In genomic region chr15:92808611-92809063, GRCh38 we compare ENCODE assay signal across 8 cellular contexts.
DNase-seq lines count a peak whose midpoint lies in the region; ATAC-seq, FAIRE-seq and TF ChIP-seq lines count a peak whose summit lies in the region.

No MANE protein-coding gene starts in this region.

- H3K9me1 ChIP-seq in endothelial cell of umbilical vein (replicated peaks; ENCODE audit: control insufficient read depth, extremely low read depth, insufficient read depth, low read length) = no peaks in the 10 kb centered on the region

- H3K27ac ChIP-seq in RWPE1 = peak overlapping the region; percentile 99
- H3K27ac ChIP-seq in endothelial cell of umbilical vein (ENCODE audit: insufficient read depth, low read depth, low read length) = peak overlapping the region; percentile 51
- H3K27ac ChIP-seq in naive thymus-derived CD4-positive, alpha-beta T cell (ENCODE audit: low read depth, low read length) = peak overlapping the region; percentile 99

- intact Hi-C loops in endothelial cell of umbilical vein (cut with micrococcal nuclease) = loop anchor here (1.0 to 5.0 kb wide), 7 partner anchors 12 to 191 kb away; partner anchors contain the start of gene CHD2
- intact Hi-C loops in naive thymus-derived CD4-positive, alpha-beta T cell (cut with micrococcal nuclease) = loop anchor here (1.0 kb wide), 9 partner anchors 11 to 110 kb away; partner anchors contain the start of gene CHD2 (in 2 of the 2)

- no peak for FAIRE-seq in endothelial cell of umbilical vein (lab: Jason Lieb, UNC)

- DNase-seq in AG04449 (ENCODE audit: low read depth, low spot score) (no peak), RWPE1 (ENCODE audit: low spot score) (no peak), endothelial cell of umbilical vein (ENCODE audit: low read depth, low spot score) (no peak), glomerular visceral epithelial cell (ENCODE audit: extremely low spot score) (no peak)
- DNase-seq in naive thymus-derived CD4-positive, alpha-beta T cell = peak in 2 of 9 donors; percentile 28 to 51

- H2AFZ ChIP-seq in endothelial cell of umbilical vein (ENCODE audit: low read depth, low read length) = peak overlapping the region; percentile 93

- no peaks in the 10 kb centered on the region for H3K9me3 ChIP-seq in endothelial cell of umbilical vein (replicated peaks; ENCODE audit: control insufficient read depth, insufficient read depth, low read length)
- no peaks in the 10 kb centered on the region for H3K9me3 ChIP-seq in naive thymus-derived CD4-positive, alpha-beta T cell (ENCODE audit: control insufficient read depth in 2 of 3, low read length in 3 of 3)

- no peak for TF ChIP-seq POLR2A in endothelial cell of umbilical vein (IDR thresholded peaks at IDR 0.05; ENCODE audit: low read depth, low read length)

- POLR2A ChIA-PET in AG04449 (lab: Yijun Ruan, JAX) (interaction anchor here (0.7 to 4.1 kb wide), 13 partner anchors 11 to 129 kb away, joined by 3 to 45 read pairs (median 6); partner anchors contain the start of gene CHD2), RWPE1 (lab: Yijun Ruan, JAX; ENCODE audit: low non-redundant PET) (interaction anchor here (0.9 to 2.9 kb wide), 3 partner anchors 11 to 99 kb away, joined by 4 to 27 read pairs (median 9); no protein-coding TSS in a partner anchor), endothelial cell of umbilical vein (lab: Charles Lee) (interaction anchor here (0.8 to 4.3 kb wide), 6 partner anchors 14 to 100 kb away, joined by 3 to 35 read pairs (median 6); partner anchors contain the start of gene CHD2)
- POLR2A ChIA-PET in naive thymus-derived CD4-positive, alpha-beta T cell (lab: Charles Lee) = interaction anchor here (0.7 to 9.8 kb wide), 23 partner anchors 11 to 206 kb away, joined by 3 to 629 read pairs (median 13); partner anchors contain the start of gene CHD2

- peak overlapping the region; percentile 72 for H3K9ac ChIP-seq in endothelial cell of umbilical vein (replicated peaks; ENCODE audit: extremely low read depth, insufficient read depth, low read length)

- TSS peak; percentile 57 for BruUV-seq in endothelial cell of umbilical vein (replicated peaks; lab: Mats Ljungman, UMichigan)

- CTCF ChIA-PET in AG04449 (lab: Yijun Ruan, JAX) (interaction anchor here (0.6 to 4.5 kb wide), 27 partner anchors 9 to 1213 kb away, joined by 3 to 51 read pairs (median 5); partner anchors contain the start of gene CHD2), RWPE1 (lab: Yijun Ruan, JAX) (interaction anchor here (0.6 to 1.9 kb wide), 15 partner anchors 11 to 1905 kb away, joined by 3 to 20 read pairs (median 3); partner anchors contain the start of gene CHD2), endothelial cell of umbilical vein (lab: Charles Lee) (interaction anchor here (0.7 to 3.6 kb wide), 21 partner anchors 11 to 711 kb away, joined by 3 to 51 read pairs (median 8); partner anchors contain the start of gene CHD2)
- CTCF ChIA-PET in naive thymus-derived CD4-positive, alpha-beta T cell (lab: Charles Lee) = interaction anchor here (1.3 to 6.2 kb wide), 14 partner anchors 11 to 108 kb away, joined by 3 to 70 read pairs (median 10); partner anchors contain the start of gene CHD2

- TF ChIP-seq CTCF in AG04449 (IDR thresholded peaks at IDR 0.05; ENCODE audit: insufficient read depth, low read length, missing control alignments) = no peak
- no peak for TF ChIP-seq CTCF in RWPE1 (conservative IDR thresholded peaks at IDR 0.05; ENCODE audit: low read depth)
- TF ChIP-seq CTCF in endothelial cell of umbilical vein (IDR thresholded peaks at IDR 0.05; ENCODE audit: extremely low read depth in 1 of 2, insufficient read depth in 1 of 2, low read depth in 1 of 2, low read length in 2 of 2) = no peak

- H3K27me3 Mint-ChIP-seq in naive thymus-derived CD4-positive, alpha-beta T cell = peaks cover 0 to 1% (median 0%) of the 10 kb centered on the region in 5 donors

- ATAC-seq in GM18499 (IDR thresholded peaks at IDR 0.05; ENCODE audit: insufficient read depth, unreplicated experiment) (peak; percentile 18), HG03095 (IDR thresholded peaks at IDR 0.05; ENCODE audit: unreplicated experiment) (peak; percentile 10), GM19463 (IDR thresholded peaks at IDR 0.05; ENCODE audit: unreplicated experiment) (no peak)
- ATAC-seq in naive thymus-derived CD4-positive, alpha-beta T cell = no peak

- H3K4me3 ChIP-seq in AG04449 (ENCODE audit: low read depth, low read length) (peak overlapping the region; percentile 12), endothelial cell of umbilical vein (replicated peaks in 1 of 3; ENCODE audit: insufficient read depth in 1 of 3, low read depth in 1 of 3, low read length in 3 of 3) (peak overlapping the region; percentile 29 to 51 (median 32))
- H3K4me3 ChIP-seq in naive thymus-derived CD4-positive, alpha-beta T cell (ENCODE audit: low read length) = peak overlapping the region; percentile 50

- H3K4me3 Mint-ChIP-seq in naive thymus-derived CD4-positive, alpha-beta T cell = peak overlapping the region; percentile 86 to 96 (median 92)

- H3K9me3 Mint-ChIP-seq in naive thymus-derived CD4-positive, alpha-beta T cell = no peaks in the 10 kb centered on the region

- H3K4me2 ChIP-seq in endothelial cell of umbilical vein (ENCODE audit: insufficient read depth, low read length) = peak overlapping the region; percentile 52

- H3K4me1 ChIP-seq in endothelial cell of umbilical vein (ENCODE audit: control insufficient read depth, extremely low read depth, insufficient read depth, low read length) = peaks cover 20% of the 10 kb centered on the region
- H3K4me1 ChIP-seq in naive thymus-derived CD4-positive, alpha-beta T cell (ENCODE audit: control insufficient read depth in 2 of 2, insufficient read depth in 2 of 2, low read length in 2 of 2) = peaks cover 12 to 37% of the 10 kb centered on the region in 2 donors

- H3K36me3 Mint-ChIP-seq in naive thymus-derived CD4-positive, alpha-beta T cell = peaks cover 0 to 8% (median 0%) of the 10 kb centered on the region in 5 donors

- H3K27ac Mint-ChIP-seq in naive thymus-derived CD4-positive, alpha-beta T cell = peak overlapping the region; percentile 94 to 100 (median 99)

- no peaks in the 10 kb centered on the region for H3K27me3 ChIP-seq in endothelial cell of umbilical vein (ENCODE audit: control insufficient read depth in 2 of 2, insufficient read depth in 2 of 2, low read length in 2 of 2)
- no peaks in the 10 kb centered on the region for H3K27me3 ChIP-seq in naive thymus-derived CD4-positive, alpha-beta T cell (ENCODE audit: control insufficient read depth in 2 of 2, insufficient read depth in 2 of 2, low read length in 2 of 2)

- dilution Hi-C loops in endothelial cell of umbilical vein (cut with MboI; ENCODE audit: extremely low pct_ligation_motif_present, low sequenced_read_pairs) = loop anchor here (25.0 kb wide), 1 partner anchor 104 kb away; the partner anchor contains the start of gene CHD2

- H3K36me3 ChIP-seq in endothelial cell of umbilical vein (ENCODE audit: control insufficient read depth in 2 of 2, extremely low read depth in 1 of 2, insufficient read depth in 2 of 2, low read length in 2 of 2) = no peaks in the 10 kb centered on the region
- H3K36me3 ChIP-seq in naive thymus-derived CD4-positive, alpha-beta T cell (ENCODE audit: control insufficient read depth in 2 of 3, insufficient read depth in 3 of 3, low read length in 3 of 3) = no peaks in the 10 kb centered on the region

- no peaks in the 10 kb centered on the region for H4K20me1 ChIP-seq in endothelial cell of umbilical vein (replicated peaks; ENCODE audit: control insufficient read depth, extremely low read depth, insufficient read depth, low read length)

- H3K4me1 Mint-ChIP-seq in naive thymus-derived CD4-positive, alpha-beta T cell = peaks cover 25 to 61% (median 54%) of the 10 kb centered on the region in 7 donors

- no peaks in the 10 kb centered on the region for H3K79me2 ChIP-seq in endothelial cell of umbilical vein (ENCODE audit: control insufficient read depth, insufficient read depth, low read length)

TF ChIP-seq in endothelial cell of umbilical vein, 7 proteins besides CTCF, POLR2A, EP300 and RAD21:
- TF ChIP-seq MYC (IDR thresholded peaks at IDR 0.05; ENCODE audit: low read depth, low read length) = no peak
- TF ChIP-seq EZH2 (IDR thresholded peaks at IDR 0.05; ENCODE audit: borderline replicate concordance, low read depth, low read length, severe bottlenecking) = no peak
- TF ChIP-seq GATA2 (IDR thresholded peaks at IDR 0.05; ENCODE audit: insufficient read depth, insufficient read length, low read depth, low read length) = no peak
- no peak for TF ChIP-seq POLR2AphosphoS5 (IDR thresholded peaks at IDR 0.05; ENCODE audit: insufficient read depth, low read depth, low read length)
- TF ChIP-seq JUN (IDR thresholded peaks at IDR 0.05; ENCODE audit: borderline replicate concordance, insufficient read depth, insufficient read length, low read depth) = no peak
- TF ChIP-seq MAX (IDR thresholded peaks at IDR 0.05; ENCODE audit: insufficient read depth, insufficient read length) = no peak

Comparison
In these comparisons a context has a peak if more than half of its experiments do, and no peak if none do; other contexts are left out.
1. ATAC-seq: peak in GM18499 (single experiment) and HG03095 (single experiment); none in naive thymus-derived CD4-positive, alpha-beta T cell (single experiment) and GM19463 (single experiment).
2. Peak in every context shown above with its lines, with median percentiles within 50 percentile points of each other: H3K4me3 ChIP-seq and H3K27ac ChIP-seq.